2 cellular contexts compared by ENCODE assay signal in the genomic region with DNA sequence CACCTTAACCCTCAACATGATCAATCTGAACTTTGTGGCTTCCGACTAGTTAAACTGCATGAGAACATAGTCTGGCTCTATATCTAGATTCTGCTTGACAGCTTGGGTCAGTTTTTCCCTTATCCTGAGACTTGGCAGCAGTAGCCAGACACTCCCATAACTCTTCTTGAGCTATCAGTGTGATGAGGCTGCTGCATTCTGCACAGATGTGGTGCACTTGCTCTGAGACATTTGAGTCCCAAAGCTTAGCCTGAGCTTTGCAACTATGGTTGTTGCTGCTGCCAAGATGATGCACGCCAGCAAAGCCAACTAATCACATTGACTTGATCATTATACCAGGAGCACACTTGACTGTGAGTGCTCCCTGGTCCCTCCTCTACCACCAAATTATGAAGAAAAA.
TF ChIP-seq lines count a peak whose summit lies in the region.

No MANE protein-coding gene starts in this region.

TF ChIP-seq in SK-N-SH, 30 proteins besides CTCF, POLR2A, EP300 and RAD21 (continued from another document):
- TF ChIP-seq, protein P1, sequence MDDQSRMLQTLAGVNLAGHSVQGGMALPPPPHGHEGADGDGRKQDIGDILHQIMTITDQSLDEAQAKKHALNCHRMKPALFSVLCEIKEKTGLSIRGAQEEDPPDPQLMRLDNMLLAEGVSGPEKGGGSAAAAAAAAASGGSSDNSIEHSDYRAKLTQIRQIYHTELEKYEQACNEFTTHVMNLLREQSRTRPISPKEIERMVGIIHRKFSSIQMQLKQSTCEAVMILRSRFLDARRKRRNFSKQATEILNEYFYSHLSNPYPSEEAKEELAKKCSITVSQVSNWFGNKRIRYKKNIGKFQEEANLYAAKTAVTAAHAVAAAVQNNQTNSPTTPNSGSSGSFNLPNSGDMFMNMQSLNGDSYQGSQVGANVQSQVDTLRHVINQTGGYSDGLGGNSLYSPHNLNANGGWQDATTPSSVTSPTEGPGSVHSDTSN (IDR thresholded peaks at IDR 0.05): 0 out of 2 replicates have a peak, but pooled peaks have one; percentile 3

TF ChIP-seq in SK-N-SH treated with all-trans-retinoic acid at 6 μM for 48 hours, 23 proteins besides CTCF, POLR2A, EP300 and RAD21 (continued from another document):
- TF ChIP-seq PATZ1 (CRISPR knock-in tag; IDR thresholded peaks at IDR 0.05; ENCODE audit: borderline replicate concordance): no peak
- TF ChIP-seq TCF4 (CRISPR knock-in tag; IDR thresholded peaks at IDR 0.05; ENCODE audit: borderline replicate concordance): no peak
- no peak for TF ChIP-seq GLIS3 (CRISPR knock-in tag; IDR thresholded peaks at IDR 0.05)
- no peak for TF ChIP-seq ESRRG (CRISPR knock-in tag; IDR thresholded peaks at IDR 0.05)
- no peak for TF ChIP-seq CSDC2 (CRISPR knock-in tag; IDR thresholded peaks at IDR 0.05)
- TF ChIP-seq BACH2 (CRISPR knock-in tag; IDR thresholded peaks at IDR 0.05; ENCODE audit: borderline replicate concordance): no peak
- no peak for TF ChIP-seq SNAI2 (CRISPR knock-in tag; IDR thresholded peaks at IDR 0.05)
- no peak for TF ChIP-seq CSRNP3 (CRISPR knock-in tag; IDR thresholded peaks at IDR 0.05)
- TF ChIP-seq ZNF70 (CRISPR knock-in tag; IDR thresholded peaks at IDR 0.05): no peak
